ENCODE assay signal across 8 cellular contexts in genomic region chr4:83771113-83771705, GRCh38.
A peak's percentile ranks its signal among the peaks of the same experiment; 100 is the strongest.
DNase-seq lines count a peak whose midpoint lies in the region; ATAC-seq, FAIRE-seq and TF ChIP-seq lines count a peak whose summit lies in the region.

No MANE protein-coding gene starts in this region.

- TF ChIP-seq POLR2A in GM12892 (IDR thresholded peaks at IDR 0.05; ENCODE audit: low read depth, low read length) = no peak

- peaks cover 5% of the 10 kb centered on the region for H3K27me3 Mint-ChIP-seq in HFFc6 (ENCODE audit: insufficient read depth)

- peaks cover 4% of the 10 kb centered on the region for H3K27me3 ChIP-seq in DND-41 (ENCODE audit: insufficient read depth, low read length, poor library complexity)

- no peak overlapping the region for H3K9ac ChIP-seq in DND-41 (ENCODE audit: low read depth, low read length)

- H3K36me3 ChIP-seq in DND-41 (ENCODE audit: insufficient read depth, low read length) = no peaks in the 10 kb centered on the region
- H3K36me3 ChIP-seq in OCI-LY7 (ENCODE audit: insufficient read depth, low read length) = no peaks in the 10 kb centered on the region

- no peaks in the 10 kb centered on the region for H3K9me3 Mint-ChIP-seq in HFFc6

- H2AFZ ChIP-seq in DND-41 (ENCODE audit: low read depth, low read length) (no peak overlapping the region), OCI-LY7 (ENCODE audit: low read length) (no peak overlapping the region)

- peaks cover 17% of the 10 kb centered on the region for H3K4me1 Mint-ChIP-seq in HFFc6 (ENCODE audit: low read depth)

- TF ChIP-seq CTCF in DND-41 (IDR thresholded peaks at IDR 0.05; ENCODE audit: borderline replicate concordance, extremely low read depth, low read length, poor library complexity, severe bottlenecking) = peak; percentile 61
- TF ChIP-seq CTCF in HFFc6 (IDR thresholded peaks at IDR 0.05) = peak; percentile 84
- peak; percentile 70 for TF ChIP-seq CTCF in OCI-LY7 (conservative IDR thresholded peaks at IDR 0.05; ENCODE audit: low read length)

- H4K20me1 ChIP-seq in DND-41 (ENCODE audit: insufficient read depth, low read length) = no peaks in the 10 kb centered on the region
- H4K20me1 ChIP-seq in OCI-LY7 (ENCODE audit: insufficient read depth, low read length) = no peaks in the 10 kb centered on the region

- no peaks in the 10 kb centered on the region for H3K36me3 Mint-ChIP-seq in HFFc6 (ENCODE audit: low read depth)

- no peak for FAIRE-seq in GM12892 (lab: Jason Lieb, UNC)

- H3K4me1 ChIP-seq in DND-41 (ENCODE audit: insufficient read depth, low read length) = no peaks in the 10 kb centered on the region
- no peaks in the 10 kb centered on the region for H3K4me1 ChIP-seq in OCI-LY7 (ENCODE audit: insufficient read depth, low read length, poor library complexity, severe bottlenecking)

- POLR2A ChIA-PET in OCI-LY7 (lab: Charles Lee) = interaction anchor here (0.6 to 1.1 kb wide), 3 partner anchors 26 to 379 kb away, joined by 3 to 4 read pairs (median 3); no protein-coding TSS in a partner anchor

- no peak overlapping the region for H3K4me3 ChIP-seq in DND-41 (ENCODE audit: low read depth in 1 of 2, low read length in 2 of 2)
- no peak overlapping the region for H3K4me3 ChIP-seq in OCI-LY7 (ENCODE audit: low read depth, low read length, poor library complexity, severe bottlenecking)

- BruUV-seq in OCI-LY7 (replicated peaks; lab: Mats Ljungman, UMichigan) = no TSS peak

- ATAC-seq in DND-41 (ENCODE audit: insufficient read depth, low read depth) = no peak
- ATAC-seq in HG03196 (IDR thresholded peaks at IDR 0.05; ENCODE audit: unreplicated experiment) = no peak

- no peak overlapping the region for H3K4me3 Mint-ChIP-seq in HFFc6

- H3K9me3 ChIP-seq in DND-41 (ENCODE audit: insufficient read depth, low read length, severe bottlenecking) = no peaks in the 10 kb centered on the region
- no peaks in the 10 kb centered on the region for H3K9me3 ChIP-seq in OCI-LY7 (ENCODE audit: low read length)

- no peaks in the 10 kb centered on the region for H3K9me2 ChIP-seq in OCI-LY7 (ENCODE audit: insufficient read depth, low read length)

- CTCF ChIA-PET in OCI-LY7 (lab: Charles Lee; ENCODE audit: unreplicated experiment) = no interaction called here

- intact Hi-C loops in OCI-LY7 (cut with micrococcal nuclease; ENCODE audit: unreplicated experiment) = no loop called here

- H3K4me2 ChIP-seq in DND-41 (ENCODE audit: insufficient read depth, low read length) = no peak overlapping the region
- H3K4me2 ChIP-seq in OCI-LY7 (ENCODE audit: low read length) = no peak overlapping the region

- H3K27ac ChIP-seq in DND-41 (ENCODE audit: low read length) = no peak overlapping the region
- H3K27ac ChIP-seq in OCI-LY7 (ENCODE audit: low read depth, low read length, poor library complexity, severe bottlenecking) = no peak overlapping the region

- no peak overlapping the region for H3K27ac Mint-ChIP-seq in HFFc6

- H3K79me2 ChIP-seq in DND-41 (ENCODE audit: insufficient read depth, low read length) = no peaks in the 10 kb centered on the region
- no peaks in the 10 kb centered on the region for H3K79me2 ChIP-seq in OCI-LY7 (ENCODE audit: insufficient read depth, low read depth, low read length)

- DNase-seq in DND-41 (peak; percentile 19), HFFc6 (peak; percentile 64), OCI-LY7 (ENCODE audit: low spot score) (peak; percentile 14), epidermal melanocyte (ENCODE audit: insufficient read length, low spot score) (peak; percentile 81), myocyte (ENCODE audit: low read depth) (peak; percentile 73), GM12892 (ENCODE audit: insufficient read length) (no peak)
- DNase-seq in stimulated activated CD4-positive, alpha-beta T cell treated with anti-CD3 and anti-CD28 coated beads, Interleukin-4, amount 100 ng/mL, for 24 hours = no peak

Comparison
In these comparisons a context has a peak if more than half of its experiments do, and no peak if none do; other contexts are left out.
1. DNase-seq: peak in DND-41 (single experiment), HFFc6 (single experiment), OCI-LY7 (single experiment), epidermal melanocyte (single experiment) and myocyte (single experiment); none in GM12892 (single experiment) and stimulated activated CD4-positive, alpha-beta T cell treated with anti-CD3 and anti-CD28 coated beads, Interleukin-4, amount 100 ng/mL, for 24 hours (single experiment).
2. Peak in every context shown above with its lines, with median percentiles within 50 percentile points of each other: CTCF ChIP-seq.